1 cellular context compared by ENCODE assay signal in the genomic region with DNA sequence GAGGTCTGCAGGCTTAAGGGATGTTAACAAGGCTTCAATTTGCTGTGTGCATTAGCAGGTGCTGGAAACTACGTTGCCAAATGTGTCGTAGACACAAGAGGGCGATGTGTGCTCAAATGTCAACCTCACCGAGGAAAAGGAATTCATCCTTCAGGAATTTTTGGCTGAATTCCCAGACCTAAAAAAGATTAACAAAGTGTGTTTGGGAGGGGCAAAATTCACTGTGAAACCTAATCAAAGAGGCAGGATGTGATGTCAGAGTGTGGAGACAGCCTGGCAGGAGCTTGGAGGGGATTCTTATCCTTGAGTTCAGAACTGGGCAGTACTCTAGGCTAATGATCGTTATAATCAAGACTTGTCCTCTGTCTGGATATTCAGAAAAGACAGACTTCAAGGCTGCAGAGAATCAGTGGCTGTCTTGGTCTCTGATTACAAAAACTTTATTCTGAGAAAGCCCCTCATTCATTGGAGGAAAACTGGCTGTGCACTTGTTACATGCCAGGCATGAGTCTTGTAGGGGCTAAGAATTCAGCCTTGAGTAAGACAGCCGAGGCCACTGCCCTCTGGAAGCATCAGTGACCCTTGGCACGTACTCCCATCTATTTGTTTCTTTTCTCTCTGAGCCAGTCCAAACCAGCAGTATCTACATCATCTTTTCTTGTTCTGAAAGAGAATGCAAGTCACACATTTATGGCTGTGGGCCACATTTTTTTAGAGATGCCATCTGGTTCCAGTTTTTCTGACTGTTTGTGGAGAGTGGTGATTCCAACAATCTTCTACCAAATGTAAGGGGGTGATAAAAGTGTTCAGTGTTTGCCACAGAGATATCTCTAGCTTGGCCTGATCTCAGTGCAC.
TF ChIP-seq lines count a peak whose summit lies in the region.

No MANE protein-coding gene starts in this region.

TF ChIP-seq in HepG2, 621 proteins besides CTCF, POLR2A, EP300 and RAD21 (continued from another document and continues in another):
- TF ChIP-seq, protein P1, sequence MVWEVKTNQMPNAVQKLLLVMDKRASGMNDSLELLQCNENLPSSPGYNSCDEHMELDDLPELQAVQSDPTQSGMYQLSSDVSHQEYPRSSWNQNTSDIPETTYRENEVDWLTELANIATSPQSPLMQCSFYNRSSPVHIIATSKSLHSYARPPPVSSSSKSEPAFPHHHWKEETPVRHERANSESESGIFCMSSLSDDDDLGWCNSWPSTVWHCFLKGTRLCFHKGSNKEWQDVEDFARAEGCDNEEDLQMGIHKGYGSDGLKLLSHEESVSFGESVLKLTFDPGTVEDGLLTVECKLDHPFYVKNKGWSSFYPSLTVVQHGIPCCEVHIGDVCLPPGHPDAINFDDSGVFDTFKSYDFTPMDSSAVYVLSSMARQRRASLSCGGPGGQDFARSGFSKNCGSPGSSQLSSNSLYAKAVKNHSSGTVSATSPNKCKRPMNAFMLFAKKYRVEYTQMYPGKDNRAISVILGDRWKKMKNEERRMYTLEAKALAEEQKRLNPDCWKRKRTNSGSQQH (CRISPR knock-in tag; IDR thresholded peaks at IDR 0.05; ENCODE audit: low read depth): 0 out of 2 replicates have a peak, but pooled peaks have one; percentile 80
- TF ChIP-seq ZNF276 (CRISPR knock-in tag; IDR thresholded peaks at IDR 0.05; ENCODE audit: low read depth) (0 out of 2 replicates have a peak, but pooled peaks have one; percentile 62), KLF9 (CRISPR knock-in tag; IDR thresholded peaks at IDR 0.05; ENCODE audit: low read depth) (no peak), HIC2 (CRISPR knock-in tag; IDR thresholded peaks at IDR 0.05; ENCODE audit: low read depth) (no peak), POLR2G (IDR thresholded peaks at IDR 0.05; ENCODE audit: low read depth, low read length) (0 out of 2 replicates have a peak, but pooled peaks have one; percentile 35), CBFB (CRISPR knock-in tag; IDR thresholded peaks at IDR 0.05) (peak; percentile 57; the same call in 1 of the 2 replicates), RFXAP (CRISPR knock-in tag; IDR thresholded peaks at IDR 0.05; ENCODE audit: borderline replicate concordance) (peak; percentile 87), AKAP8 (CRISPR knock-in tag; IDR thresholded peaks at IDR 0.05) (no peak), FIP1L1 (IDR thresholded peaks at IDR 0.05; ENCODE audit: borderline replicate concordance, insufficient read depth, low read depth, low read length) (no peak), PHF21A (CRISPR knock-in tag; IDR thresholded peaks at IDR 0.05) (peak; percentile 68; the same call in 1 of the 2 replicates), TFDP1 (CRISPR knock-in tag; IDR thresholded peaks at IDR 0.05; ENCODE audit: borderline replicate concordance) (no peak), ZNF20 (CRISPR knock-in tag; IDR thresholded peaks at IDR 0.05) (no peak), IKZF5 (CRISPR knock-in tag; IDR thresholded peaks at IDR 0.05) (peak; percentile 77), SNAPC5 (CRISPR knock-in tag; IDR thresholded peaks at IDR 0.05; ENCODE audit: borderline replicate concordance) (0 out of 2 replicates have a peak, but pooled peaks have one; percentile 25), ZNF501 (CRISPR knock-in tag; IDR thresholded peaks at IDR 0.05) (no peak), NR2F6 (IDR thresholded peaks at IDR 0.05) (peak; percentile 17; the same call in 1 of the 2 replicates), NR2F6 (CRISPR knock-in tag; IDR thresholded peaks at IDR 0.05) (peak; percentile 71; the same call in 1 of the 2 replicates), ZNF614 (CRISPR knock-in tag; IDR thresholded peaks at IDR 0.05; ENCODE audit: borderline replicate concordance) (peak; percentile 66), ZNF672 (CRISPR knock-in tag; IDR thresholded peaks at IDR 0.05) (no peak), TCF7 (IDR thresholded peaks at IDR 0.05; ENCODE audit: low read depth) (0 out of 2 replicates have a peak, but pooled peaks have one; percentile 32), GTF3A (CRISPR knock-in tag; conservative IDR thresholded peaks at IDR 0.05) (no peak), TARDBP (CRISPR knock-in tag; IDR thresholded peaks at IDR 0.05) (peak; percentile 66; the same call in 1 of the 2 replicates), HNRNPK (IDR thresholded peaks at IDR 0.05; ENCODE audit: low read depth, low read length, poor library complexity, severe bottlenecking) (no peak), ZNF564 (CRISPR knock-in tag; IDR thresholded peaks at IDR 0.05) (no peak), ZNF274 (CRISPR knock-in tag; IDR thresholded peaks at IDR 0.05) (no peak), ZNF430 (CRISPR knock-in tag; IDR thresholded peaks at IDR 0.05) (no peak), PHB2 (IDR thresholded peaks at IDR 0.05; ENCODE audit: partially characterized antibody) (no peak), ZBTB46 (CRISPR knock-in tag; IDR thresholded peaks at IDR 0.05; ENCODE audit: borderline replicate concordance) (no peak), ZFP91 (CRISPR knock-in tag; IDR thresholded peaks at IDR 0.05; ENCODE audit: borderline replicate concordance) (no peak), ZEB1 (IDR thresholded peaks at IDR 0.05; ENCODE audit: insufficient replicate concordance, low read depth) (no peak), JDP2 (CRISPR knock-in tag; IDR thresholded peaks at IDR 0.05; ENCODE audit: borderline replicate concordance) (no peak)
- TF ChIP-seq, protein P2, sequence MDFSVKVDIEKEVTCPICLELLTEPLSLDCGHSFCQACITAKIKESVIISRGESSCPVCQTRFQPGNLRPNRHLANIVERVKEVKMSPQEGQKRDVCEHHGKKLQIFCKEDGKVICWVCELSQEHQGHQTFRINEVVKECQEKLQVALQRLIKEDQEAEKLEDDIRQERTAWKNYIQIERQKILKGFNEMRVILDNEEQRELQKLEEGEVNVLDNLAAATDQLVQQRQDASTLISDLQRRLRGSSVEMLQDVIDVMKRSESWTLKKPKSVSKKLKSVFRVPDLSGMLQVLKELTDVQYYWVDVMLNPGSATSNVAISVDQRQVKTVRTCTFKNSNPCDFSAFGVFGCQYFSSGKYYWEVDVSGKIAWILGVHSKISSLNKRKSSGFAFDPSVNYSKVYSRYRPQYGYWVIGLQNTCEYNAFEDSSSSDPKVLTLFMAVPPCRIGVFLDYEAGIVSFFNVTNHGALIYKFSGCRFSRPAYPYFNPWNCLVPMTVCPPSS (IDR thresholded peaks at IDR 0.05): no peak
- TF ChIP-seq, protein P3, sequence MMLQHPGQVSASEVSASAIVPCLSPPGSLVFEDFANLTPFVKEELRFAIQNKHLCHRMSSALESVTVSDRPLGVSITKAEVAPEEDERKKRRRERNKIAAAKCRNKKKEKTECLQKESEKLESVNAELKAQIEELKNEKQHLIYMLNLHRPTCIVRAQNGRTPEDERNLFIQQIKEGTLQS (CRISPR knock-in tag; IDR thresholded peaks at IDR 0.05): no peak; the same call in 1 of the 2 replicates
- TF ChIP-seq, protein P4, sequence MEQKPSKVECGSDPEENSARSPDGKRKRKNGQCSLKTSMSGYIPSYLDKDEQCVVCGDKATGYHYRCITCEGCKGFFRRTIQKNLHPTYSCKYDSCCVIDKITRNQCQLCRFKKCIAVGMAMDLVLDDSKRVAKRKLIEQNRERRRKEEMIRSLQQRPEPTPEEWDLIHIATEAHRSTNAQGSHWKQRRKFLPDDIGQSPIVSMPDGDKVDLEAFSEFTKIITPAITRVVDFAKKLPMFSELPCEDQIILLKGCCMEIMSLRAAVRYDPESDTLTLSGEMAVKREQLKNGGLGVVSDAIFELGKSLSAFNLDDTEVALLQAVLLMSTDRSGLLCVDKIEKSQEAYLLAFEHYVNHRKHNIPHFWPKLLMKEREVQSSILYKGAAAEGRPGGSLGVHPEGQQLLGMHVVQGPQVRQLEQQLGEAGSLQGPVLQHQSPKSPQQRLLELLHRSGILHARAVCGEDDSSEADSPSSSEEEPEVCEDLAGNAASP (CRISPR knock-in tag; IDR thresholded peaks at IDR 0.05; ENCODE audit: borderline replicate concordance): peak; percentile 84
